ENCODE assay signal across 24 cellular contexts in the genomic region with DNA sequence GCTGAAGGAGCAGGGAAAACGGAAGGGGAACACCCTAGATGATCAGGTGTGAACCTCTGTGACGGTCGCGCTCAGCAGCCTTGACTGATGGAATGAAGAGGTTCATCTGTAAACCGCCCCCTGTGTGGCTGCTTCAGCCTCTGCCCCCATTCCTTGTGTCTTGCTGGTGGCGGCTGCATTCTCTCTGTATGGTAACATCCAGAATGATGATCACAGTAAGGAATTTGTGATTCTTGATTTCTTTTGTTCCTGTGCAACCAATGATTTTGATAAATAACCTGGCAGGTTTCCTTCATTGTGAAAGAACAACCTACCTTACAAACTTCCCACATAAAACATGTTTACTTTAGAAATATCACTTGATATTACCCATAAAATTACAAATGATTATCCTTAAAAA.
DNase-seq lines count a peak whose midpoint lies in the region; ATAC-seq, FAIRE-seq and TF ChIP-seq lines count a peak whose summit lies in the region.
"Had no signal": no experiment of that assay in that cellular context is flagged by ENCODE, and none has a peak within 500 bp of the region (broad histone marks: within the 10 kb centered on the region; RNA-seq: fewer than 3 reads in every experiment).

No MANE protein-coding gene starts in this region.

- H3K4me3 ChIP-seq in osteoblast (ENCODE audit: insufficient read depth, low read length) (no peak overlapping the region), HepG2 (replicated peaks in 1 of 3; ENCODE audit: insufficient read depth in 1 of 3, low read depth in 2 of 3, low read length in 3 of 3) (no peak overlapping the region)
- H3K4me3 ChIP-seq: BLaER1, PC-9, SJSA1 had no signal

- CTCF ChIA-PET in HepG2 (lab: Yijun Ruan, JAX; ENCODE audit: low intra/inter-chr PET ratio, low total read pairs): no interaction called here

- H3K79me2 ChIP-seq in osteoblast (ENCODE audit: insufficient read depth, low read length) (no peaks in the 10 kb centered on the region), HepG2 (ENCODE audit: insufficient read depth, low read length) (no peaks in the 10 kb centered on the region)

- TF ChIP-seq EP300 in HepG2 (IDR thresholded peaks at IDR 0.05; ENCODE audit: low read depth in 2 of 2, low read length in 2 of 2): no peak
- TF ChIP-seq EP300 in HepG2 (CRISPR knock-in tag; IDR thresholded peaks at IDR 0.05; ENCODE audit: borderline replicate concordance): no peak

- POLR2A ChIA-PET in HepG2 (lab: Yijun Ruan, JAX): no interaction called here

- TF ChIP-seq RAD21 in HepG2 (CRISPR knock-in tag; IDR thresholded peaks at IDR 0.05): no peak

- TF ChIP-seq POLR2A in HepG2 (IDR thresholded peaks at IDR 0.05; ENCODE audit: insufficient read depth in 1 of 2, low read depth in 2 of 2, low read length in 2 of 2): no peak

- 100% methylated on average over 6 of the region's 6 CpGs for WGBS in HepG2 (ENCODE audit: low lambda C conversion rate)

- no TSS peak for BruUV-seq in HepG2 (replicated peaks; lab: Mats Ljungman, UMichigan)

- H3K27me3 ChIP-seq in osteoblast (ENCODE audit: insufficient read depth, low read length) (no peaks in the 10 kb centered on the region), HepG2 (ENCODE audit: control insufficient read depth in 1 of 2, insufficient read depth in 2 of 2, low read length in 2 of 2) (no peaks in the 10 kb centered on the region)
- H3K27me3 ChIP-seq: BLaER1, SJSA1 had no signal

- in situ Hi-C loops in HepG2 (cut with HindIII; ENCODE audit: extremely low pct_ligation_motif_present, low pct_unique_long_range_greater_than_20kb): no loop called here

- H3K9me3 ChIP-seq in osteoblast (ENCODE audit: low read depth, low read length) (no peaks in the 10 kb centered on the region), HepG2 (ENCODE audit: low read length) (no peaks in the 10 kb centered on the region; the same call in 1 of the 2 replicates)
- H3K9me3 ChIP-seq: SJSA1 had no signal

- intact Hi-C loops in HepG2 (cut with micrococcal nuclease; ENCODE audit: unreplicated experiment): no loop called here

- DNase-seq in DMS79 (lab: John Stamatoyannopoulos, UW) (peak; percentile 36), DMS79 treated with DMSO at 0.1 percent for 48 hours (lab: John Stamatoyannopoulos, UW) (no peak), islet precursor cell (peak; percentile 32), osteoblast (ENCODE audit: insufficient read length, low spot score, missing footprints) (peak; percentile 46), HepG2 (ENCODE audit: low spot score) (no peak), T1000 (lab: John Stamatoyannopoulos, UW) (no peak), GM03348 (ENCODE audit: low spot score) (no peak)
- no peak for DNase-seq in activated CD8-positive, alpha-beta memory T cell treated with anti-CD3 and anti-CD28 coated beads, Interleukin-2, amount 50 U/mL, for 48 hours
- DNase-seq: ACHN; CD8-positive, alpha-beta T cell; GDM1; IMR-90; Karpas-422; MV-4-11; NCI-H446; RPMI8226 had no signal

- FAIRE-seq in HepG2 (lab: Jason Lieb, UNC): no peak
- FAIRE-seq: GM19239, H1, HTR-8/SVneo had no signal

- no peaks in the 10 kb centered on the region for H3K4me1 ChIP-seq in osteoblast (ENCODE audit: insufficient read depth, low read length)
- H3K4me1 ChIP-seq in HepG2 (ENCODE audit: insufficient read depth, low read length): no peaks in the 10 kb centered on the region
- H3K4me1 ChIP-seq: SJSA1 had no signal

- no peaks in the 10 kb centered on the region for H4K20me1 ChIP-seq in osteoblast (ENCODE audit: insufficient read depth, low read length)
- no peaks in the 10 kb centered on the region; the same call in 1 of the 2 replicates for H4K20me1 ChIP-seq in HepG2 (ENCODE audit: insufficient read depth, low read length)
- H4K20me1 ChIP-seq: BLaER1 had no signal

- no peak overlapping the region for H3K9ac ChIP-seq in HepG2 (ENCODE audit: insufficient read depth, low read depth, low read length)
- H3K9ac ChIP-seq: BLaER1 had no signal

- no peak overlapping the region for H3K4me2 ChIP-seq in osteoblast (ENCODE audit: insufficient read depth, low read length)
- H3K4me2 ChIP-seq in HepG2 (ENCODE audit: low read depth, low read length): no peak overlapping the region
- H3K4me2 ChIP-seq: BLaER1, PC-9 had no signal

- H3K27ac ChIP-seq in osteoblast (ENCODE audit: low read depth, low read length): no peak overlapping the region
- no peak overlapping the region for H3K27ac ChIP-seq in HepG2 (ENCODE audit: extremely low read length, insufficient read depth, low read length)
- H3K27ac ChIP-seq: 22Rv1, BLaER1, PC-9, SJSA1 had no signal

- H3K36me3 ChIP-seq in osteoblast (ENCODE audit: insufficient read depth, low read length) (no peaks in the 10 kb centered on the region), HepG2 (replicated peaks in 1 of 2; ENCODE audit: control insufficient read depth in 1 of 2, insufficient read depth in 2 of 2, low read length in 2 of 2) (peaks cover 31 to 84% of the 10 kb centered on the region in 2 experiments)
- H3K36me3 ChIP-seq: SJSA1 had no signal

- H2AFZ ChIP-seq in osteoblast (ENCODE audit: low read length): no peak overlapping the region
- H2AFZ ChIP-seq in HepG2 (ENCODE audit: low read length): no peak overlapping the region
- H2AFZ ChIP-seq: PC-9 had no signal

- no peak for ATAC-seq in HepG2
- ATAC-seq: CD8-positive, alpha-beta T cell; HCT116 had no signal

- TF ChIP-seq CTCF in osteoblast (IDR thresholded peaks at IDR 0.05; ENCODE audit: extremely low read depth, low read depth, low read length): no peak
- no peak for TF ChIP-seq CTCF in HepG2 (CRISPR knock-in tag; IDR thresholded peaks at IDR 0.05)

TF ChIP-seq in HepG2, 621 proteins besides CTCF, POLR2A, EP300 and RAD21 (continues in another document):
- TF ChIP-seq SRSF9 (IDR thresholded peaks at IDR 0.05; ENCODE audit: borderline replicate concordance, insufficient read depth, low read depth, low read length, poor library complexity, severe bottlenecking) (no peak), ZNF607 (CRISPR knock-in tag; IDR thresholded peaks at IDR 0.05; ENCODE audit: borderline replicate concordance) (no peak), ATF1 (CRISPR knock-in tag; IDR thresholded peaks at IDR 0.05) (no peak), YY1 (IDR thresholded peaks at IDR 0.05; ENCODE audit: insufficient read depth, insufficient replicate concordance, low read depth, low read length) (no peak), ZKSCAN1 (IDR thresholded peaks at IDR 0.05; ENCODE audit: low read length) (no peak), SCMH1 (CRISPR knock-in tag; IDR thresholded peaks at IDR 0.05; ENCODE audit: borderline replicate concordance) (no peak)
- TF ChIP-seq, protein P1, sequence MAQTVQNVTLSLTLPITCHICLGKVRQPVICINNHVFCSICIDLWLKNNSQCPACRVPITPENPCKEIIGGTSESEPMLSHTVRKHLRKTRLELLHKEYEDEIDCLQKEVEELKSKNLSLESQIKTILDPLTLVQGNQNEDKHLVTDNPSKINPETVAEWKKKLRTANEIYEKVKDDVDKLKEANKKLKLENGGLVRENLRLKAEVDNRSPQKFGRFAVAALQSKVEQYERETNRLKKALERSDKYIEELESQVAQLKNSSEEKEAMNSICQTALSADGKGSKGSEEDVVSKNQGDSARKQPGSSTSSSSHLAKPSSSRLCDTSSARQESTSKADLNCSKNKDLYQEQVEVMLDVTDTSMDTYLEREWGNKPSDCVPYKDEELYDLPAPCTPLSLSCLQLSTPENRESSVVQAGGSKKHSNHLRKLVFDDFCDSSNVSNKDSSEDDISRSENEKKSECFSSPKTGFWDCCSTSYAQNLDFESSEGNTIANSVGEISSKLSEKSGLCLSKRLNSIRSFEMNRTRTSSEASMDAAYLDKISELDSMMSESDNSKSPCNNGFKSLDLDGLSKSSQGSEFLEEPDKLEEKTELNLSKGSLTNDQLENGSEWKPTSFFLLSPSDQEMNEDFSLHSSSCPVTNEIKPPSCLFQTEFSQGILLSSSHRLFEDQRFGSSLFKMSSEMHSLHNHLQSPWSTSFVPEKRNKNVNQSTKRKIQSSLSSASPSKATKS (CRISPR knock-in tag; IDR thresholded peaks at IDR 0.05): no peak
- TF ChIP-seq, protein P2, sequence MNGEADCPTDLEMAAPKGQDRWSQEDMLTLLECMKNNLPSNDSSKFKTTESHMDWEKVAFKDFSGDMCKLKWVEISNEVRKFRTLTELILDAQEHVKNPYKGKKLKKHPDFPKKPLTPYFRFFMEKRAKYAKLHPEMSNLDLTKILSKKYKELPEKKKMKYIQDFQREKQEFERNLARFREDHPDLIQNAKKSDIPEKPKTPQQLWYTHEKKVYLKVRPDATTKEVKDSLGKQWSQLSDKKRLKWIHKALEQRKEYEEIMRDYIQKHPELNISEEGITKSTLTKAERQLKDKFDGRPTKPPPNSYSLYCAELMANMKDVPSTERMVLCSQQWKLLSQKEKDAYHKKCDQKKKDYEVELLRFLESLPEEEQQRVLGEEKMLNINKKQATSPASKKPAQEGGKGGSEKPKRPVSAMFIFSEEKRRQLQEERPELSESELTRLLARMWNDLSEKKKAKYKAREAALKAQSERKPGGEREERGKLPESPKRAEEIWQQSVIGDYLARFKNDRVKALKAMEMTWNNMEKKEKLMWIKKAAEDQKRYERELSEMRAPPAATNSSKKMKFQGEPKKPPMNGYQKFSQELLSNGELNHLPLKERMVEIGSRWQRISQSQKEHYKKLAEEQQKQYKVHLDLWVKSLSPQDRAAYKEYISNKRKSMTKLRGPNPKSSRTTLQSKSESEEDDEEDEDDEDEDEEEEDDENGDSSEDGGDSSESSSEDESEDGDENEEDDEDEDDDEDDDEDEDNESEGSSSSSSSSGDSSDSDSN (CRISPR knock-in tag; IDR thresholded peaks at IDR 0.05): no peak
- TF ChIP-seq, protein P3, sequence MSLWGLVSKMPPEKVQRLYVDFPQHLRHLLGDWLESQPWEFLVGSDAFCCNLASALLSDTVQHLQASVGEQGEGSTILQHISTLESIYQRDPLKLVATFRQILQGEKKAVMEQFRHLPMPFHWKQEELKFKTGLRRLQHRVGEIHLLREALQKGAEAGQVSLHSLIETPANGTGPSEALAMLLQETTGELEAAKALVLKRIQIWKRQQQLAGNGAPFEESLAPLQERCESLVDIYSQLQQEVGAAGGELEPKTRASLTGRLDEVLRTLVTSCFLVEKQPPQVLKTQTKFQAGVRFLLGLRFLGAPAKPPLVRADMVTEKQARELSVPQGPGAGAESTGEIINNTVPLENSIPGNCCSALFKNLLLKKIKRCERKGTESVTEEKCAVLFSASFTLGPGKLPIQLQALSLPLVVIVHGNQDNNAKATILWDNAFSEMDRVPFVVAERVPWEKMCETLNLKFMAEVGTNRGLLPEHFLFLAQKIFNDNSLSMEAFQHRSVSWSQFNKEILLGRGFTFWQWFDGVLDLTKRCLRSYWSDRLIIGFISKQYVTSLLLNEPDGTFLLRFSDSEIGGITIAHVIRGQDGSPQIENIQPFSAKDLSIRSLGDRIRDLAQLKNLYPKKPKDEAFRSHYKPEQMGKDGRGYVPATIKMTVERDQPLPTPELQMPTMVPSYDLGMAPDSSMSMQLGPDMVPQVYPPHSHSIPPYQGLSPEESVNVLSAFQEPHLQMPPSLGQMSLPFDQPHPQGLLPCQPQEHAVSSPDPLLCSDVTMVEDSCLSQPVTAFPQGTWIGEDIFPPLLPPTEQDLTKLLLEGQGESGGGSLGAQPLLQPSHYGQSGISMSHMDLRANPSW (CRISPR knock-in tag; IDR thresholded peaks at IDR 0.05; ENCODE audit: borderline replicate concordance): no peak

Comparison
In these comparisons a context has a peak if more than half of its experiments do, and no peak if none do; other contexts are left out.
1. DNase-seq: peak in DMS79 (single experiment), islet precursor cell (single experiment) and osteoblast (single experiment); none in DMS79 treated with DMSO at 0.1 percent for 48 hours (single experiment), HepG2 (single experiment), T1000 (single experiment), GM03348 (single experiment) and activated CD8-positive, alpha-beta memory T cell treated with anti-CD3 and anti-CD28 coated beads, Interleukin-2, amount 50 U/mL, for 48 hours (single experiment).